15 cellular contexts compared by ENCODE assay signal in the genomic region with DNA sequence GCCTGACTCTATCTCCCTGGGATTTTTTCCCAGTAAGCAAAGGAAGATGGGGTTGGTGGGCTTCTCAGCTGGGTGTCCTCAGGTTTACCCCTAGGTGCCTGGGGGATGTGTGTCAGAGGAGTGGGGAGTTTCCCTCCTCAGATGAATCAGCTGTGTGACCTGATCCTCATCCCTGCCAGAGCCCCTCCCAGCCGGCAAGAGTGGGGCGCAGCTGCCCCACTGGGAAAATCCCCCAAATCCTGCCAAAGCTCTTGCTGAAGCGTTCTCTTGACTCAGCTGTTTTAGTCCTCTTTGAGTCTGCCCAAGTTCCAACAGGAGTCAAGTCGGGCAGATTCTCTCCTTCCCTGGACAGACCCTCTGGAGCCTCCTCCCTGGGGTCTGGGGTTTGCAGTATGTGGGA. TPM values are rescaled to one million over a fixed set of nuclear protein-coding genes. Genes with fewer than 3 reads are reported as not detected.
DNase-seq lines count a peak whose midpoint lies in the region; ATAC-seq and TF ChIP-seq lines count a peak whose summit lies in the region.
"Had no signal": no experiment of that assay in that cellular context is flagged by ENCODE, and none has a peak within 500 bp of the region (broad histone marks: within the 10 kb centered on the region; RNA-seq: fewer than 3 reads in every experiment).

No MANE protein-coding gene starts in this region.

- H3K36me3 ChIP-seq in RWPE2 (ENCODE audit: low read depth), result peaks cover 13% of the 10 kb centered on the region; the same call in 1 of the 2 replicates
- H3K36me3 ChIP-seq in esophagus squamous epithelium, result peaks cover 0 to 9% (median 0%) of the 10 kb centered on the region in 3 donors
- peaks cover 12% of the 10 kb centered on the region for H3K36me3 ChIP-seq in skeletal muscle satellite cell (ENCODE audit: insufficient read depth, low read length)
- H3K36me3 ChIP-seq: uterus had no signal

- H3K9ac ChIP-seq in skeletal muscle satellite cell (ENCODE audit: low read depth, low read length), result peak overlapping the region; percentile 76

- peak; percentile 59 for DNase-seq in GM12865 (ENCODE audit: low read depth)
- DNase-seq in RWPE2 (ENCODE audit: low spot score), result peak; percentile 85
- no peak for DNase-seq in esophagus squamous epithelium (lab: John Stamatoyannopoulos, UW)
- no peak for DNase-seq in stimulated activated naive CD4-positive, alpha-beta T cell (lab: John Stamatoyannopoulos, UW)
- DNase-seq in NCI-H1436 treated with DMSO at 0.1 percent for 48 hours (lab: John Stamatoyannopoulos, UW), result no peak
- DNase-seq: activated T-cell treated with anti-CD3 and anti-CD28 coated beads, Interleukin-2, amount 50 U/mL, for 48 hours; DMS79; hippocampal formation; NCI-H2029 treated with DMSO at 0.1 percent for 48 hours; uterus had no signal

- TF ChIP-seq POLR2A in esophagus squamous epithelium (IDR thresholded peaks at IDR 0.05), result no peak

- intact Hi-C loops in esophagus squamous epithelium (cut with DNase I), result no loop called here

- H3K4me1 ChIP-seq in RWPE2 (ENCODE audit: insufficient read depth, poor library complexity, severe bottlenecking) (peaks cover 63% of the 10 kb centered on the region), esophagus squamous epithelium (peaks cover 46 to 69% (median 53%) of the 10 kb centered on the region in 3 donors), skeletal muscle satellite cell (ENCODE audit: control insufficient read depth, insufficient read depth, low read length) (peaks cover 78% of the 10 kb centered on the region)

- WGBS in esophagus squamous epithelium, 2 donors, result 40 to 53% methylated on average over 1 to 3 of the region's 4 CpGs

- H3K4me3 ChIP-seq in GM12865 (ENCODE audit: low read depth, low read length) (no peak overlapping the region), RWPE2 (ENCODE audit: severe bottlenecking) (no peak overlapping the region), esophagus squamous epithelium (no peak overlapping the region), skeletal muscle satellite cell (ENCODE audit: low read length) (no peak overlapping the region)
- H3K4me3 ChIP-seq: uterus had no signal

- H3K9me3 ChIP-seq in RWPE2 (ENCODE audit: severe bottlenecking) (no peaks in the 10 kb centered on the region), esophagus squamous epithelium (no peaks in the 10 kb centered on the region), skeletal muscle satellite cell (replicated peaks; ENCODE audit: low read length) (no peaks in the 10 kb centered on the region)
- H3K9me3 ChIP-seq: uterus had no signal

- H3K27ac ChIP-seq in RWPE2 (ENCODE audit: poor library complexity, severe bottlenecking) (peak overlapping the region; percentile 98), esophagus squamous epithelium (peak overlapping the region; percentile 40 to 81 (median 70))

- TF ChIP-seq CTCF in GM12865 (IDR thresholded peaks at IDR 0.05; ENCODE audit: insufficient read depth, low read depth, low read length, missing control alignments), result no peak
- TF ChIP-seq CTCF in RWPE2 (IDR thresholded peaks at IDR 0.05; ENCODE audit: poor library complexity, severe bottlenecking), result no peak
- no peak for TF ChIP-seq CTCF in esophagus squamous epithelium (IDR thresholded peaks at IDR 0.05)

- ATAC-seq in RWPE2 (ENCODE audit: low read depth) (peak; percentile 2; the same call in 1 of the 3 replicates), HG02798 (IDR thresholded peaks at IDR 0.05; ENCODE audit: poor library complexity, unreplicated experiment) (no peak), HG03342 (IDR thresholded peaks at IDR 0.05; ENCODE audit: unreplicated experiment) (no peak)
- ATAC-seq: right cardiac atrium had no signal

- H3K27me3 ChIP-seq in RWPE2 (ENCODE audit: insufficient read depth, poor library complexity, severe bottlenecking), result no peaks in the 10 kb centered on the region
- no peaks in the 10 kb centered on the region for H3K27me3 ChIP-seq in esophagus squamous epithelium
- no peaks in the 10 kb centered on the region for H3K27me3 ChIP-seq in skeletal muscle satellite cell (ENCODE audit: control insufficient read depth, insufficient read depth, low read length)
- H3K27me3 ChIP-seq: uterus had no signal

- peak overlapping the region; percentile 19 for H3K4me2 ChIP-seq in skeletal muscle satellite cell (ENCODE audit: low read length)

RNA-seq across cellular contexts. Expression of gene C11orf68, which starts 6.0 kb away (rescaled TPM):
- total RNA-seq in esophagus squamous epithelium, result 10 to 100 TPM in 2 of 4 donors, 1 to 10 TPM in 2; 5.8 to 15.6 (median 10.6) TPM
- total RNA-seq in skeletal muscle satellite cell (2012; rRNA removed), result 29.7 and 48.3 TPM in 2 replicates

RNA-seq across cellular contexts. Expression of gene DRAP1, which starts 6.4 kb away (rescaled TPM):
- total RNA-seq in esophagus squamous epithelium, result 100 to 1,000 TPM in 1 of 4 donors, 10 to 100 TPM in 3; 69.6 to 138 (median 76.8) TPM
- total RNA-seq in skeletal muscle satellite cell (2012; rRNA removed), result 479 and 497 TPM in 2 replicates

RNA-seq across cellular contexts. Expression of gene FOSL1, which starts 12.7 kb away (rescaled TPM):
- total RNA-seq in esophagus squamous epithelium, result 10 to 100 TPM; 11.9 to 72.7 (median 35.6) TPM
- total RNA-seq in skeletal muscle satellite cell (2012; rRNA removed), result 65.9 and 97.2 TPM in 2 replicates
- total RNA-seq: cerebellum had no signal

RNA-seq across cellular contexts. Expression of gene CCDC85B, which starts 22.4 kb away (rescaled TPM):
- 10 to 100 TPM; 16.0 to 34.3 (median 28.0) TPM for total RNA-seq in esophagus squamous epithelium
- total RNA-seq in skeletal muscle satellite cell (2012; rRNA removed), result 48.1 and 61.1 TPM in 2 replicates

RNA-seq across cellular contexts. Expression of gene FIBP, which starts 24.6 kb away (rescaled TPM):
- 10 to 100 TPM; 35.7 to 60.1 (median 38.4) TPM for total RNA-seq in esophagus squamous epithelium
- total RNA-seq in skeletal muscle satellite cell (2012; rRNA removed), result 173 and 237 TPM in 2 replicates

Comparison
In these comparisons a context has a peak if more than half of its experiments do, and no peak if none do; other contexts are left out.
1. DNase-seq: peak in GM12865 (single experiment) and RWPE2 (single experiment); none in esophagus squamous epithelium (single experiment), stimulated activated naive CD4-positive, alpha-beta T cell (0 of 6) and NCI-H1436 treated with DMSO at 0.1 percent for 48 hours (single experiment).